Comparison of ENCODE assay signal across 9 cellular contexts in genomic region chr1:59692591-59692990, GRCh38.
DNase-seq lines count a peak whose midpoint lies in the region; ATAC-seq and TF ChIP-seq lines count a peak whose summit lies in the region.
"Had no signal": no experiment of that assay in that cellular context is flagged by ENCODE, and none has a peak within 500 bp of the region (broad histone marks: within the 10 kb centered on the region; RNA-seq: fewer than 3 reads in every experiment).

No MANE protein-coding gene starts in this region.

- TF ChIP-seq EP300 in esophagus muscularis mucosa (IDR thresholded peaks at IDR 0.05): no peak

- H3K9me3 ChIP-seq in esophagus muscularis mucosa (no peaks in the 10 kb centered on the region), spleen (no peaks in the 10 kb centered on the region)

- DNase-seq in NCI-H524 (lab: John Stamatoyannopoulos, UW) (peak; percentile 77 to 93), esophagus muscularis mucosa (ENCODE audit: extremely low spot score) (peak; percentile 60), spleen (no peak), coronary artery (ENCODE audit: low spot score) (no peak)
- DNase-seq: NCI-H526; stimulated activated CD4-positive, alpha-beta T cell treated with anti-CD3 and anti-CD28 coated beads, Interleukin-2, amount 100 ng/mL, for 48 hours had no signal

- no peak overlapping the region for H3K27ac ChIP-seq in esophagus muscularis mucosa (replicated peaks in 1 of 4)
- H3K27ac ChIP-seq in spleen: peak overlapping the region in 5 of 8 donors; percentile 0 to 80 (median 58)
- H3K27ac ChIP-seq in coronary artery: no peak overlapping the region

- peaks cover 0 to 36% (median 19%) of the 10 kb centered on the region in 4 donors for H3K4me1 ChIP-seq in esophagus muscularis mucosa
- H3K4me1 ChIP-seq in spleen: peaks cover 4 to 34% (median 16%) of the 10 kb centered on the region in 6 donors

- WGBS in esophagus muscularis mucosa: 54% methylated on average over 5 of the region's 5 CpGs
- 32 to 51% (median 35%) methylated on average over 5 of the region's 5 CpGs for WGBS in spleen, 5 donors

- TF ChIP-seq POLR2A in esophagus muscularis mucosa (IDR thresholded peaks at IDR 0.05; ENCODE audit: low read depth) (no peak), spleen (IDR thresholded peaks at IDR 0.05) (no peak)

- H3K4me3 ChIP-seq in esophagus muscularis mucosa: no peak overlapping the region
- no peak overlapping the region for H3K4me3 ChIP-seq in spleen
- no peak overlapping the region for H3K4me3 ChIP-seq in coronary artery

- H3K27me3 ChIP-seq in esophagus muscularis mucosa (no peaks in the 10 kb centered on the region), spleen (replicated peaks in 1 of 7) (no peaks in the 10 kb centered on the region)

- no peaks in the 10 kb centered on the region for H3K36me3 ChIP-seq in esophagus muscularis mucosa
- no peaks in the 10 kb centered on the region for H3K36me3 ChIP-seq in spleen

- intact Hi-C loops in esophagus muscularis mucosa (cut with DNase I): loop anchor here (10.0 kb wide), 1 partner anchor 788 kb away; no protein-coding TSS in a partner anchor
- intact Hi-C loops in spleen (cut with DNase I; ENCODE audit: low total_unique reads): no loop called here

- ATAC-seq in HG02981 (IDR thresholded peaks at IDR 0.05; ENCODE audit: unreplicated experiment) (peak; percentile 39), GM19455 (IDR thresholded peaks at IDR 0.05; ENCODE audit: unreplicated experiment) (no peak), HG03097 (IDR thresholded peaks at IDR 0.05; ENCODE audit: low FRiP score, unreplicated experiment) (no peak)

- TF ChIP-seq CTCF in esophagus muscularis mucosa (IDR thresholded peaks at IDR 0.05) (no peak), spleen (IDR thresholded peaks at IDR 0.05 in 8 of 11, conservative IDR thresholded peaks at IDR 0.05 in 3 of 11) (no peak), coronary artery (IDR thresholded peaks at IDR 0.05) (no peak)

Comparison
In these comparisons a context has a peak if more than half of its experiments do, and no peak if none do; other contexts are left out.
1. DNase-seq: peak in NCI-H524 (2 of 2) and esophagus muscularis mucosa (single experiment); none in spleen (single experiment) and coronary artery (single experiment).
2. H3K27ac ChIP-seq: peak in spleen (5 of 8); none in esophagus muscularis mucosa (0 of 4) and coronary artery (0 of 2).